ENCODE assay signal across 16 cellular contexts in the genomic region with DNA sequence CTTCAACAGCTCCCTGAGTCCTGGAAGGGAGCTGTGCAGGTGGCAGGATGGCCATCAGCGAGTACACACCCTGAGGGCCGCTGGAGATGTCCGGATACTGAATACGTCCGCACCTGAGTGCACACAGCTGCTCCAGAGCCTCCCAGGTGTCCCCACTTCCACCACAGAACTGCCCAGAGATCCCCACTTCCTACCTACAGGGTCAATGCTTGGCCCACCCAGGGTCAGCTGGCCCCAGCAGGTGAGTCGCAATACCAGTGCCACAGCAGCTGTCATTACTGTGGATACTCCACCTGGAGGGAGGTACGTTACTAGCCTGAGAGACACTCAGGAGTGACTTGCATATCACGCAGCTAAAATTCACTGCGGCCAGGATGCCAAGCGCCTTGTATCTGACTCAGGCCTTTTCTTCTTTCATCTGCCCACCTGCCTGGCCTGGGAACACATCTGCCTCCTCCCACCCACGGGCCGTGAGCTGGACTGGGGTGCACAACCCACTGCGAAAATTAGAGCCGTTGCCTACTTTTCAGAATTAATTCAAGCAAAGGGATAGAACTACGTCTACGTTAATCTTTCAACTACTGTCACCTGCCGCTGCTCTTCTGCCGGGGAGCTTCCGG. TPM values are rescaled to one million over a fixed set of nuclear protein-coding genes. Genes with fewer than 3 reads are reported as not detected.
"Had no signal": no experiment of that assay in that cellular context is flagged by ENCODE, and none has a peak within 500 bp of the region (broad histone marks: within the 10 kb centered on the region; RNA-seq: fewer than 3 reads in every experiment).

No MANE protein-coding gene starts in this region.

- H3K36me3 Mint-ChIP-seq: activated naive CD8-positive, alpha-beta T cell; stimulated activated effector memory CD8-positive, alpha-beta T cell treated with anti-CD3 and anti-CD28 coated beads, Interleukin-12 subunit alpha, Interleukin-12 subunit beta, amount 100 ng/mL, for 72 hours had no signal

- H3K27me3 ChIP-seq: right lobe of liver had no signal

- DNase-seq: activated CD4-positive, CD25-positive, alpha-beta regulatory T cell treated with anti-CD3 and anti-CD28 coated beads, Interleukin-2, amount 50 U/mL, for 72 hours; activated T-cell treated with anti-CD3 and anti-CD28 coated beads, Interleukin-2, amount 50 U/mL, for 72 hours; effector memory CD4-positive, alpha-beta T cell; esophagus squamous epithelium; heart right ventricle; kidney glomerular epithelial cell; left ventricle myocardium inferior; stimulated activated CD4-positive, alpha-beta T cell treated with anti-CD3 and anti-CD28 coated beads, Interleukin-4, amount 100 ng/mL, for 24 hours; stomach; T1000; trophoblast cell had no signal

- ATAC-seq: activated T-cell treated with anti-CD3 and anti-CD28 coated beads, Interleukin-2, amount 50 U/mL, for 72 hours; stimulated activated effector memory CD8-positive, alpha-beta T cell treated with anti-CD3 and anti-CD28 coated beads, Interleukin-12 subunit alpha, Interleukin-12 subunit beta, amount 100 ng/mL, for 72 hours had no signal

- H3K4me3 Mint-ChIP-seq: activated naive CD8-positive, alpha-beta T cell; activated T-cell treated with anti-CD3 and anti-CD28 coated beads, Interleukin-2, amount 50 U/mL, for 72 hours; stimulated activated effector memory CD8-positive, alpha-beta T cell treated with anti-CD3 and anti-CD28 coated beads, Interleukin-12 subunit alpha, Interleukin-12 subunit beta, amount 100 ng/mL, for 72 hours had no signal

- H3K4me1 ChIP-seq: left ventricle myocardium inferior, pancreas, right lobe of liver had no signal

- H3K9me3 ChIP-seq: esophagus squamous epithelium, heart right ventricle, left ventricle myocardium inferior, pancreas, right lobe of liver, stomach had no signal

- H3K27ac ChIP-seq: esophagus squamous epithelium, heart right ventricle, left ventricle myocardium inferior, pancreas, right lobe of liver, stomach had no signal

- H3K27ac Mint-ChIP-seq: activated naive CD8-positive, alpha-beta T cell; activated T-cell treated with anti-CD3 and anti-CD28 coated beads, Interleukin-2, amount 50 U/mL, for 72 hours; stimulated activated effector memory CD8-positive, alpha-beta T cell treated with anti-CD3 and anti-CD28 coated beads, Interleukin-12 subunit alpha, Interleukin-12 subunit beta, amount 100 ng/mL, for 72 hours had no signal

- H3K36me3 ChIP-seq: esophagus squamous epithelium, heart right ventricle, left ventricle myocardium inferior, pancreas, right lobe of liver, stomach had no signal

- H3K9me3 Mint-ChIP-seq: activated T-cell treated with anti-CD3 and anti-CD28 coated beads, Interleukin-2, amount 50 U/mL, for 72 hours; stimulated activated effector memory CD8-positive, alpha-beta T cell treated with anti-CD3 and anti-CD28 coated beads, Interleukin-12 subunit alpha, Interleukin-12 subunit beta, amount 100 ng/mL, for 72 hours had no signal

- H3K4me3 ChIP-seq: esophagus squamous epithelium, heart right ventricle, left ventricle myocardium inferior, pancreas, right lobe of liver, smooth muscle cell, stomach had no signal

RNA-seq across cellular contexts. Expression of gene C4orf50, which starts 9.4 kb away (rescaled TPM):
- total RNA-seq: left ventricle myocardium inferior, smooth muscle cell had no signal
- polyA plus RNA-seq: heart right ventricle, smooth muscle cell had no signal
